Comparison of ENCODE assay signal across 33 cellular contexts in the genomic region with DNA sequence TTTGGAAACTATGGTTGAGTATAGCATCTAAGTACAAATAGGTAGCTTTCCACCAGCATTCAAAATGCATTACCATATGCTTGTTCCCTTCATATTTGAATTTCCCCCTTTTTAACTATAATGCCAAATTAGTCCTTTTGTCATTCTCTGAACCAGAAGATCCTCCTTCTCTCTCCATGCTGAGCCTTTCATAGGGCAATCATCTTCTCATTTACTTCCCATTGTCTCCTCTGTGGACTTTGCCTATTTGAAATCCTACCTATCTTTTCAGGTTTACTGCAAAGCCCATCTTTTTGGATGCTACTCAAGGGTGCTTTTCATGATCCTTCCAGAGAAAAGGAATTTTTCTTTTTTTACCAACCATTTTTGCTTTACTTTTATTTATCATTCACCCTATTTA. TPM values are rescaled to one million over a fixed set of nuclear protein-coding genes. Genes with fewer than 3 reads are reported as not detected.
"Had no signal": no experiment of that assay in that cellular context is flagged by ENCODE, and none has a peak within 500 bp of the region (broad histone marks: within the 10 kb centered on the region; RNA-seq: fewer than 3 reads in every experiment).

No MANE protein-coding gene starts in this region.

- H3K4me3 ChIP-seq: gastroesophageal sphincter, hepatocyte, right atrium auricular region, smooth muscle cell, suprapubic skin, tibial artery, upper lobe of right lung had no signal

- H3K79me2 ChIP-seq: hepatocyte had no signal

- H3K27me3 ChIP-seq: gastroesophageal sphincter, hepatocyte, right atrium auricular region, suprapubic skin, tibial artery, upper lobe of right lung had no signal

- H3K36me3 Mint-ChIP-seq: activated CD4-positive, alpha-beta memory T cell treated with anti-CD3 and anti-CD28 coated beads for 36 hours; activated naive CD4-positive, alpha-beta T cell treated with anti-CD3 and anti-CD28 coated beads, Interleukin-2, amount 10 ng/mL, durations not matched to agents 7 days and 5 days; activated naive CD8-positive, alpha-beta T cell treated with anti-CD3 and anti-CD28 coated beads, Interleukin-2, amount 10 ng/mL, durations not matched to agents 7 days and 5 days; immature natural killer cell; memory B cell; naive thymus-derived CD8-positive, alpha-beta T cell; stimulated activated naive B cell treated with anti-CD40 and anti-IgM and Interleukin-4, amounts not matched to agents 10 μg/mL and 1 μg/mL and 100 μg/mL, for 72 hours had no signal

- DNase-seq: activated CD4-positive, alpha-beta memory T cell treated with anti-CD3 and anti-CD28 coated beads for 36 hours; activated CD4-positive, alpha-beta T cell treated with anti-CD3 and anti-CD28 coated beads, Interleukin-2, amount 10 ng/mL, durations not matched to agents 24 days and 14 days; activated CD4-positive, CD25-positive, alpha-beta regulatory T cell treated with anti-CD3 and anti-CD28 coated beads, Interleukin-2, amount 50 U/mL, for 72 hours; activated CD8-positive, alpha-beta memory T cell treated with anti-CD3 and anti-CD28 coated beads, Interleukin-2, amount 50 U/mL, for 4 hours; activated gamma-delta T cell; activated naive CD4-positive, alpha-beta T cell treated with anti-CD3 and anti-CD28 coated beads, Interleukin-2, amount 10 ng/mL, durations not matched to agents 7 days and 5 days; activated naive CD8-positive, alpha-beta T cell treated with anti-CD3 and anti-CD28 coated beads, Interleukin-2, amount 10 ng/mL, durations not matched to agents 7 days and 5 days; activated T-cell treated with anti-CD3 and anti-CD28 coated beads, Interleukin-2, amount 50 U/mL, for 1 hour; amniotic stem cell; caudate nucleus; cortex of kidney; effector memory CD8-positive, alpha-beta T cell; immature natural killer cell; kidney; left colon; naive thymus-derived CD8-positive, alpha-beta T cell; occipital lobe; stimulated activated CD4-positive, alpha-beta T cell treated with anti-CD3 and anti-CD28 coated beads, Interleukin-1b, Interleukin-23, amount 100 ng/mL, for 48 hours; stimulated activated naive B cell treated with anti-CD40 and anti-IgM and Interleukin-4, amounts not matched to agents 10 μg/mL and 1 μg/mL and 100 μg/mL, for 72 hours; T-helper 17 cell; T1000; tibial artery; upper lobe of right lung; WERI-Rb-1 had no signal

- FAIRE-seq: endothelial cell of umbilical vein, kidney had no signal

- H3K27ac Mint-ChIP-seq: activated CD4-positive, alpha-beta memory T cell treated with anti-CD3 and anti-CD28 coated beads for 36 hours; activated CD4-positive, alpha-beta T cell treated with anti-CD3 and anti-CD28 coated beads, Interleukin-2, amount 10 ng/mL, durations not matched to agents 24 days and 14 days; activated naive CD4-positive, alpha-beta T cell treated with anti-CD3 and anti-CD28 coated beads, Interleukin-2, amount 10 ng/mL, durations not matched to agents 7 days and 5 days; activated naive CD8-positive, alpha-beta T cell treated with anti-CD3 and anti-CD28 coated beads, Interleukin-2, amount 10 ng/mL, durations not matched to agents 7 days and 5 days; effector memory CD8-positive, alpha-beta T cell; immature natural killer cell; memory B cell; naive thymus-derived CD8-positive, alpha-beta T cell; stimulated activated naive B cell treated with anti-CD40 and anti-IgM and Interleukin-4, amounts not matched to agents 10 μg/mL and 1 μg/mL and 100 μg/mL, for 72 hours; T-helper 17 cell had no signal

- H3K9me3 ChIP-seq: gastroesophageal sphincter, right atrium auricular region, tibial artery, upper lobe of right lung had no signal

- H3K4me1 Mint-ChIP-seq: activated CD4-positive, alpha-beta T cell treated with anti-CD3 and anti-CD28 coated beads, Interleukin-2, amount 10 ng/mL, durations not matched to agents 24 days and 14 days; activated naive CD4-positive, alpha-beta T cell treated with anti-CD3 and anti-CD28 coated beads, Interleukin-2, amount 10 ng/mL, durations not matched to agents 7 days and 5 days; activated naive CD8-positive, alpha-beta T cell treated with anti-CD3 and anti-CD28 coated beads, Interleukin-2, amount 10 ng/mL, durations not matched to agents 7 days and 5 days; immature natural killer cell; memory B cell; naive thymus-derived CD8-positive, alpha-beta T cell; stimulated activated naive B cell treated with anti-CD40 and anti-IgM and Interleukin-4, amounts not matched to agents 10 μg/mL and 1 μg/mL and 100 μg/mL, for 72 hours; T-helper 17 cell had no signal

- H3K4me2 ChIP-seq: hepatocyte, smooth muscle cell had no signal

- H2AFZ ChIP-seq: hepatocyte had no signal

- H3K4me1 ChIP-seq: gastroesophageal sphincter, right atrium auricular region, suprapubic skin, tibial artery, upper lobe of right lung had no signal

- H3K4me3 Mint-ChIP-seq: activated CD4-positive, alpha-beta memory T cell treated with anti-CD3 and anti-CD28 coated beads for 36 hours; activated CD4-positive, alpha-beta T cell treated with anti-CD3 and anti-CD28 coated beads, Interleukin-2, amount 10 ng/mL, durations not matched to agents 24 days and 14 days; activated naive CD4-positive, alpha-beta T cell treated with anti-CD3 and anti-CD28 coated beads, Interleukin-2, amount 10 ng/mL, durations not matched to agents 7 days and 5 days; activated naive CD8-positive, alpha-beta T cell treated with anti-CD3 and anti-CD28 coated beads, Interleukin-2, amount 10 ng/mL, durations not matched to agents 7 days and 5 days; effector memory CD8-positive, alpha-beta T cell; immature natural killer cell; memory B cell; naive thymus-derived CD8-positive, alpha-beta T cell; neural crest cell; stimulated activated naive B cell treated with anti-CD40 and anti-IgM and Interleukin-4, amounts not matched to agents 10 μg/mL and 1 μg/mL and 100 μg/mL, for 72 hours; T-helper 17 cell had no signal

- H3K9me3 Mint-ChIP-seq: activated CD4-positive, alpha-beta T cell treated with anti-CD3 and anti-CD28 coated beads, Interleukin-2, amount 10 ng/mL, durations not matched to agents 24 days and 14 days; activated naive CD4-positive, alpha-beta T cell treated with anti-CD3 and anti-CD28 coated beads, Interleukin-2, amount 10 ng/mL, durations not matched to agents 7 days and 5 days; activated naive CD8-positive, alpha-beta T cell treated with anti-CD3 and anti-CD28 coated beads, Interleukin-2, amount 10 ng/mL, durations not matched to agents 7 days and 5 days; memory B cell; neural crest cell had no signal

- H3K27me3 Mint-ChIP-seq: activated CD4-positive, alpha-beta memory T cell treated with anti-CD3 and anti-CD28 coated beads for 36 hours; activated CD4-positive, alpha-beta T cell treated with anti-CD3 and anti-CD28 coated beads, Interleukin-2, amount 10 ng/mL, durations not matched to agents 24 days and 14 days; activated naive CD8-positive, alpha-beta T cell treated with anti-CD3 and anti-CD28 coated beads, Interleukin-2, amount 10 ng/mL, durations not matched to agents 7 days and 5 days; effector memory CD8-positive, alpha-beta T cell; memory B cell; stimulated activated naive B cell treated with anti-CD40 and anti-IgM and Interleukin-4, amounts not matched to agents 10 μg/mL and 1 μg/mL and 100 μg/mL, for 72 hours; T-helper 17 cell had no signal

- H3K36me3 ChIP-seq: gastroesophageal sphincter, right atrium auricular region, suprapubic skin, tibial artery, upper lobe of right lung, WERI-Rb-1 had no signal

- H3K27ac ChIP-seq: gastroesophageal sphincter, hepatocyte, right atrium auricular region, suprapubic skin, tibial artery, upper lobe of right lung, WERI-Rb-1 had no signal

- ATAC-seq: effector memory CD8-positive, alpha-beta T cell; gastroesophageal sphincter; left colon; naive thymus-derived CD8-positive, alpha-beta T cell; stimulated activated naive B cell treated with anti-CD40 and anti-IgM and Interleukin-4, amounts not matched to agents 10 μg/mL and 1 μg/mL and 100 μg/mL, for 72 hours; T-helper 17 cell; upper lobe of right lung had no signal

RNA-seq across cellular contexts. Expression of gene DKK2, which starts 54.7 kb away (rescaled TPM):
- total RNA-seq: activated CD4-positive, alpha-beta memory T cell treated with anti-CD3 and anti-CD28 coated beads for 36 hours; activated CD4-positive, alpha-beta T cell treated with anti-CD3 and anti-CD28 coated beads, Interleukin-2, amount 10 ng/mL, durations not matched to agents 24 days and 14 days; activated CD8-positive, alpha-beta memory T cell treated with anti-CD3 and anti-CD28 coated beads for 36 hours; activated naive CD8-positive, alpha-beta T cell treated with anti-CD3 and anti-CD28 coated beads, Interleukin-2, amount 10 ng/mL, durations not matched to agents 7 days and 5 days; naive thymus-derived CD8-positive, alpha-beta T cell; neural crest cell; T-helper 17 cell had no signal
- polyA plus RNA-seq: immature natural killer cell; naive thymus-derived CD8-positive, alpha-beta T cell had no signal
